Comparison of ENCODE assay signal across 1 cellular context in the genomic region with DNA sequence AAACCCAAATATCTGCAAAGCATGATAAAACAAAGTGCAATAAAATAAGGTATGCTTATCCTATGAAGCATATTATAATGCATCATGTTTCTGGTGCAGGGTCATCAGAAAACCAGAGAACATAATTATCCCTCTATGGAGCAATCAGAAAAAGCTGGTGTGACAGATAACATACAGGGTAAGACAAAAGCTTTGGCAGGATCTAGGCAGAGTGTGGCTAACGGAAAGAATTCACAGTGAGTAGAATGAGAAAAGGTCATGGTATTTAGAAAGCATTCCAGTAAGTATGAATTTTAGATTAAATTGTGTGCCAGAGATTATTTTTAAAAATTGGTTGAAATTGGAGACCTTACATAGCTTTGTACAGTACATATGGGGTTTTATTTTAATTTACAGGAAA.
TF ChIP-seq lines count a peak whose summit lies in the region.

No MANE protein-coding gene starts in this region.

TF ChIP-seq in HepG2, 621 proteins besides CTCF, POLR2A, EP300 and RAD21 (continued from another document):
- TF ChIP-seq SMYD3 (CRISPR knock-in tag; IDR thresholded peaks at IDR 0.05) (no peak), ZNF547 (CRISPR knock-in tag; IDR thresholded peaks at IDR 0.05) (no peak), TRIM24 (CRISPR knock-in tag; IDR thresholded peaks at IDR 0.05) (no peak), MIER2 (CRISPR knock-in tag; IDR thresholded peaks at IDR 0.05) (no peak), ZFAT (CRISPR knock-in tag; conservative IDR thresholded peaks at IDR 0.05) (no peak), GTF3A (CRISPR knock-in tag; conservative IDR thresholded peaks at IDR 0.05) (no peak), ZNF660 (CRISPR knock-in tag; IDR thresholded peaks at IDR 0.05; ENCODE audit: borderline replicate concordance, low read depth) (no peak), SUZ12 (IDR thresholded peaks at IDR 0.05; ENCODE audit: low read depth, low read length) (no peak), IRF2 (CRISPR knock-in tag; IDR thresholded peaks at IDR 0.05) (no peak), ATF7-NPFF (CRISPR knock-in tag; IDR thresholded peaks at IDR 0.05; ENCODE audit: low read depth) (no peak)
TF ChIP-seq in HepG2: peak in this region for 0.
